ENCODE assay signal across 19 cellular contexts in genomic region chr3:45975696-45976095, GRCh38. TPM values are rescaled to one million over a fixed set of nuclear protein-coding genes. Genes with fewer than 3 reads are reported as not detected.
A peak's percentile ranks its signal among the peaks of the same experiment; 100 is the strongest.
DNase-seq lines count a peak whose midpoint lies in the region; ATAC-seq, FAIRE-seq and TF ChIP-seq lines count a peak whose summit lies in the region.
"Had no signal": no experiment of that assay in that cellular context is flagged by ENCODE, and none has a peak within 500 bp of the region (broad histone marks: within the 10 kb centered on the region; RNA-seq: fewer than 3 reads in every experiment).

No MANE protein-coding gene starts in this region.

- H3K27me3 Mint-ChIP-seq in Caco-2 (ENCODE audit: insufficient read depth, unreplicated experiment), result no peaks in the 10 kb centered on the region

- H3K36me3 Mint-ChIP-seq in Caco-2 (ENCODE audit: insufficient read depth, unreplicated experiment), result peaks cover 13% of the 10 kb centered on the region

- ATAC-seq in GM21515 (IDR thresholded peaks at IDR 0.05; ENCODE audit: unreplicated experiment) (no peak), HG02588 (IDR thresholded peaks at IDR 0.05; ENCODE audit: unreplicated experiment) (no peak)
- ATAC-seq: left cardiac atrium, pancreas had no signal

- H3K36me3 ChIP-seq in Caco-2 (ENCODE audit: control insufficient read depth, insufficient read depth, low read length) (no peaks in the 10 kb centered on the region; the same call in none of the 2 replicates), Peyer's patch (peaks cover 0 to 81% (median 0%) of the 10 kb centered on the region in 3 donors), small intestine (ENCODE audit: control insufficient read depth in 2 of 2, insufficient read depth in 2 of 2, low read length in 2 of 2) (peaks cover 3 to 9% of the 10 kb centered on the region in 2 donors)

- peak overlapping the region; percentile 47 for H3K27ac Mint-ChIP-seq in Caco-2 (ENCODE audit: unreplicated experiment)

- TF ChIP-seq CTCF in Caco-2 (IDR thresholded peaks at IDR 0.05; ENCODE audit: insufficient read depth in 1 of 2, low read depth in 1 of 2, low read length in 1 of 2, severe bottlenecking in 1 of 2, unreplicated experiment in 1 of 2), result no peak
- TF ChIP-seq CTCF in Peyer's patch (IDR thresholded peaks at IDR 0.05), result no peak

- DNase-seq in Caco-2 (no peak), Peyer's patch (no peak), dermis blood vessel endothelial cell (peak; percentile 19), small intestine (no peak), AG08395 (ENCODE audit: low spot score) (no peak)
- DNase-seq: activated gamma-delta T cell; effector CD4-positive, alpha-beta T cell; hypothalamus; left cardiac atrium; NCI-H1436 treated with DMSO at 0.1 percent for 48 hours; NCI-H2227 treated with DMSO at 0.1 percent for 48 hours; pancreas; stimulated activated CD4-positive, alpha-beta T cell treated with anti-CD3 and anti-CD28 coated beads, Interleukin-12 subunit alpha, Interleukin-12 subunit beta, amount 100 ng/mL, for 4 hours had no signal

- POLR2A ChIA-PET in Caco-2 (lab: Charles Lee), result no interaction called here

- H3K4me1 ChIP-seq in Caco-2 (no peaks in the 10 kb centered on the region), Peyer's patch (peaks cover 0 to 25% (median 3%) of the 10 kb centered on the region in 4 donors), small intestine (ENCODE audit: control insufficient read depth in 2 of 2, insufficient read depth in 1 of 2, low read depth in 1 of 2, low read length in 1 of 2) (peaks cover 0 to 5% of the 10 kb centered on the region in 2 donors)

- H3K27me3 ChIP-seq in Caco-2 (replicated peaks; ENCODE audit: control insufficient read depth, insufficient read depth, low read length) (no peaks in the 10 kb centered on the region), Peyer's patch (no peaks in the 10 kb centered on the region), small intestine (ENCODE audit: control insufficient read depth in 2 of 2, insufficient read depth in 2 of 2, low read length in 2 of 2) (no peaks in the 10 kb centered on the region)
- H3K27me3 ChIP-seq: BLaER1 treated with 17β-estradiol and CSF1 and Interleukin-3, amounts not matched to agents 10 nM and 100 nM; pancreas had no signal

- intact Hi-C loops in Caco-2 (cut with micrococcal nuclease; ENCODE audit: unreplicated experiment), result no loop called here

- FAIRE-seq in small intestine (lab: Jason Lieb, UNC), result no peak
- FAIRE-seq: bronchial epithelial cell, pancreas had no signal

- no peaks in the 10 kb centered on the region for H3K4me1 Mint-ChIP-seq in Caco-2 (ENCODE audit: low read depth, unreplicated experiment)

- H3K9me3 ChIP-seq in Caco-2, result no peaks in the 10 kb centered on the region
- no peaks in the 10 kb centered on the region for H3K9me3 ChIP-seq in Peyer's patch
- H3K9me3 ChIP-seq in small intestine (ENCODE audit: control insufficient read depth, low read depth), result no peaks in the 10 kb centered on the region
- H3K9me3 ChIP-seq: BLaER1 treated with 17β-estradiol and CSF1 and Interleukin-3, amounts not matched to agents 10 nM and 100 nM; pancreas had no signal

- CTCF ChIA-PET in Caco-2 (lab: Charles Lee), result interaction anchor here (1.3 kb wide), 1 partner anchor 37 kb away, joined by 3 read pairs; no protein-coding TSS in a partner anchor

- 40 to 67% (median 50%) methylated on average over 5 of the region's 5 CpGs for WGBS in small intestine, 3 donors

- no peak overlapping the region for H3K4me3 Mint-ChIP-seq in Caco-2 (ENCODE audit: unreplicated experiment)

- no peak overlapping the region for H3K4me3 ChIP-seq in Caco-2 (ENCODE audit: low read depth, low read length)
- no peak overlapping the region for H3K4me3 ChIP-seq in Peyer's patch
- no peak overlapping the region for H3K4me3 ChIP-seq in small intestine (ENCODE audit: low read depth in 1 of 2, low read length in 2 of 2)
- H3K4me3 ChIP-seq: BLaER1 treated with 17β-estradiol and CSF1 and Interleukin-3, amounts not matched to agents 10 nM and 100 nM; pancreas had no signal

- BruUV-seq in Caco-2 (replicated peaks; lab: Mats Ljungman, UMichigan), result no TSS peak

- no peaks in the 10 kb centered on the region for H3K9me3 Mint-ChIP-seq in Caco-2 (ENCODE audit: unreplicated experiment)

- H3K27ac ChIP-seq in Peyer's patch (peak overlapping the region; percentile 26 to 62 (median 37)), small intestine (ENCODE audit: low read depth in 1 of 2, low read length in 1 of 2) (peak overlapping the region; percentile 44 to 59)
- H3K27ac ChIP-seq: pancreas had no signal

- TF ChIP-seq POLR2A in Peyer's patch (IDR thresholded peaks at IDR 0.05), result no peak

RNA-seq across cellular contexts. Expression of gene FYCO1, which starts 19.9 kb away (rescaled TPM):
- total RNA-seq in Caco-2 (2022) (10.8 and 10.9 TPM in 2 replicates), Peyer's patch (10 to 100 TPM; 35.8 to 51.2 (median 43.8) TPM), dermis blood vessel endothelial cell (14.5 and 20.9 TPM in 2 replicates)
- 1 to 10 TPM; 6.5 to 9.6 (median 8.3) TPM for polyA plus RNA-seq in small intestine

RNA-seq across cellular contexts. Expression of gene CXCR6, which starts 32.4 kb away (rescaled TPM):
- total RNA-seq in Caco-2 (2022) (not detected in 2 replicates), Peyer's patch (1 to 10 TPM in 3 of 4 donors, not detected in 1; 1.7 to 3.6 (median 2.5) TPM), dermis blood vessel endothelial cell (not detected in 2 replicates)
- polyA plus RNA-seq in small intestine, result 1 to 10 TPM in 2 of 3 donors, under 1 TPM in 1; 0.45 to 2.7 (median 2.2) TPM
- total RNA-seq: bronchial epithelial cell, LHCN-M2 had no signal

RNA-seq across cellular contexts. Expression of gene XCR1, which starts 51.6 kb away (rescaled TPM):
- total RNA-seq in Caco-2 (2022), result not detected in 2 replicates
- total RNA-seq in Peyer's patch, result not detected
- not detected in 2 replicates for total RNA-seq in dermis blood vessel endothelial cell
- polyA plus RNA-seq in small intestine, result under 1 TPM in 2 of 3 donors, not detected in 1; under 0.01 to 0.13 TPM
- total RNA-seq: T-helper 2 cell treated with Interferon-gamma antibody and Interleukin-4, amounts not matched to agents 100 ng/mL and 5 ng/mL, for 36 hours had no signal
- polyA plus RNA-seq: pancreas had no signal
